Comparison of ENCODE assay signal across 10 cellular contexts in the genomic region with DNA sequence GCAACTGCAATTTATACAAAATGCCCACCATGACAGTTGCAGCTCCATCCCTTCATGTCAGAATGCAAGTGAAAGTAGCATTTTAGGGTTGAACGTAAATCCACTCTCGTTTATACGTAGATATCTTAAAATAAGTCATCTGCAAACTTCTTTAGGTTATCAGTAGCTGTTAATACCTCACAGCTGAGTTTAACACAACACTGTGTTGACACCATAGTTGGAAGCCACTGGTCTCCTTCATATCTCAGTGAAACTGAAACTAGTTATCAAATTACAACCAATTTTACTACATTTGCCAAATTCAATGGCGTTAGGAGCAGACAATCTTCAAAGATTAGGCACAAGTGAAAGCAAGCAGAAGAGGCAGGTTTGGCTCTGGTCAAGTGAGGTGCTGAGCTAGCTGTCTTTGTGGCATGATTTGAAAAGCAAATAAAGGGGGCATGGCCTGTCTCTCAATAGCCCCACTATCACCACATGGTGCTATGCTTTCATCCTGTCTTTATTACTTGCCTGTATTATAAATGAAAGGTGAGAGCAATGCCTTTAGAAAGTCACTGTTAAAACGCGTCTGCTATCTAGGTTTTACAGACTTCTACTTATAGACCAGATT. TPM values are rescaled to one million over a fixed set of nuclear protein-coding genes. Genes with fewer than 3 reads are reported as not detected.
A peak's percentile ranks its signal among the peaks of the same experiment; 100 is the strongest.
DNase-seq lines count a peak whose midpoint lies in the region; ATAC-seq, FAIRE-seq and TF ChIP-seq lines count a peak whose summit lies in the region.
"Had no signal": no experiment of that assay in that cellular context is flagged by ENCODE, and none has a peak within 500 bp of the region (broad histone marks: within the 10 kb centered on the region; RNA-seq: fewer than 3 reads in every experiment).

No MANE protein-coding gene starts in this region.

- ATAC-seq in GM21717 (IDR thresholded peaks at IDR 0.05; ENCODE audit: unreplicated experiment) (peak; percentile 53), HG03565 (IDR thresholded peaks at IDR 0.05; ENCODE audit: unreplicated experiment) (peak; percentile 56)

- intact Hi-C loops in lower leg skin (cut with DNase I; ENCODE audit: low total_unique reads), result no loop called here

- H3K4me1 Mint-ChIP-seq in type B pancreatic cell (ENCODE audit: unreplicated experiment), result peaks cover 11% of the 10 kb centered on the region

- no peaks in the 10 kb centered on the region for H3K36me3 Mint-ChIP-seq in type B pancreatic cell

- DNase-seq in NCI-H2196 (lab: John Stamatoyannopoulos, UW; ENCODE audit: unreplicated experiment) (peak; percentile 7), NCI-H2196 treated with DMSO at 0.1 percent for 48 hours (lab: John Stamatoyannopoulos, UW; ENCODE audit: unreplicated experiment) (no peak), type B pancreatic cell (ENCODE audit: extremely low spot score, unreplicated experiment) (no peak), lower leg skin (ENCODE audit: low spot score in 2 of 2) (no peak), hypothalamus (lab: John Stamatoyannopoulos, UW) (no peak)
- DNase-seq: stimulated activated CD4-positive, alpha-beta T cell treated with anti-CD3 and anti-CD28 coated beads, Interleukin-4, amount 100 ng/mL, for 1 hour had no signal

- no peak overlapping the region for H3K4me3 ChIP-seq in lower leg skin (ENCODE audit: low read depth, poor library complexity, severe bottlenecking)

- TF ChIP-seq CTCF in type B pancreatic cell (conservative IDR thresholded peaks at IDR 0.05) (no peak), lower leg skin (IDR thresholded peaks at IDR 0.05) (no peak)

- TF ChIP-seq POLR2A in lower leg skin (IDR thresholded peaks at IDR 0.05), result no peak

- peaks cover 4% of the 10 kb centered on the region for H3K9me3 Mint-ChIP-seq in type B pancreatic cell

- H3K27me3 Mint-ChIP-seq in type B pancreatic cell, result no peaks in the 10 kb centered on the region

- no peak overlapping the region for H3K4me3 Mint-ChIP-seq in type B pancreatic cell

- FAIRE-seq in islet of Langerhans (lab: Jason Lieb, UNC), result peak; percentile 71
- FAIRE-seq: A204.1 had no signal

- WGBS in lower leg skin, 2 donors, result 77 to 81% methylated on average over 6 of the region's 6 CpGs

- no peak overlapping the region for H3K27ac Mint-ChIP-seq in type B pancreatic cell

RNA-seq across cellular contexts. Expression of gene PPP3CA, which starts 12.3 kb away (rescaled TPM):
- total RNA-seq in type B pancreatic cell (ENCODE audit: low replicate concordance) (28.4 and 35.4 TPM in 2 replicates), lower leg skin (10 to 100 TPM; 38.5 to 46.7 (median 40.6) TPM)
